1 cellular context compared by ENCODE assay signal in genomic region chr5:90434116-90434714, GRCh38.
TF ChIP-seq lines count a peak whose summit lies in the region.

No MANE protein-coding gene starts in this region.

TF ChIP-seq in K562, 482 proteins besides CTCF, POLR2A, EP300 and RAD21 (continues in another document):
- TF ChIP-seq ZKSCAN3 (CRISPR knock-in tag; IDR thresholded peaks at IDR 0.05) (no peak), AFF4 (CRISPR knock-in tag; IDR thresholded peaks at IDR 0.05) (no peak), ILK (tag; IDR thresholded peaks at IDR 0.05; ENCODE audit: borderline replicate concordance, low read depth) (no peak), ZC3H11A (IDR thresholded peaks at IDR 0.05; ENCODE audit: low read depth, low read length) (no peak), E4F1 (CRISPR knock-in tag; IDR thresholded peaks at IDR 0.05; ENCODE audit: borderline replicate concordance) (no peak), ZNF57 (CRISPR knock-in tag; IDR thresholded peaks at IDR 0.05) (no peak), MBD1 (CRISPR knock-in tag; IDR thresholded peaks at IDR 0.05) (no peak), NFE2L1 (tag; IDR thresholded peaks at IDR 0.05; ENCODE audit: borderline replicate concordance, low read depth) (no peak), SMC3 (conservative IDR thresholded peaks at IDR 0.05; ENCODE audit: insufficient read depth, low read depth, low read length) (peak; percentile 53), RNF219 (CRISPR knock-in tag; IDR thresholded peaks at IDR 0.05) (no peak), TEAD4 (IDR thresholded peaks at IDR 0.05; ENCODE audit: low read length) (no peak), TEAD4 (CRISPR knock-in tag; IDR thresholded peaks at IDR 0.05; ENCODE audit: borderline replicate concordance) (no peak), NCOA1 (IDR thresholded peaks at IDR 0.05; ENCODE audit: low read depth) (no peak), ZNF699 (CRISPR knock-in tag; IDR thresholded peaks at IDR 0.05; ENCODE audit: insufficient replicate concordance) (no peak), STAT6 (CRISPR knock-in tag; IDR thresholded peaks at IDR 0.05) (no peak), MYC (IDR thresholded peaks at IDR 0.05; ENCODE audit: low read depth, low read length) (no peak), MYC (CRISPR knock-in tag; IDR thresholded peaks at IDR 0.05; ENCODE audit: borderline replicate concordance, low read depth) (no peak), COPS2 (conservative IDR thresholded peaks at IDR 0.05) (no peak), ZNF695 (CRISPR knock-in tag; IDR thresholded peaks at IDR 0.05) (no peak), PHTF2 (CRISPR knock-in tag; IDR thresholded peaks at IDR 0.05) (no peak), SPI1 (IDR thresholded peaks at IDR 0.05; ENCODE audit: borderline replicate concordance, low read depth, low read length) (no peak), MED1 (CRISPR knock-in tag; IDR thresholded peaks at IDR 0.05; ENCODE audit: borderline replicate concordance) (no peak), ATF3 (IDR thresholded peaks at IDR 0.05) (no peak), ATF3 (CRISPR knock-in tag; conservative IDR thresholded peaks at IDR 0.05) (no peak), ZNF280B (CRISPR knock-in tag; IDR thresholded peaks at IDR 0.05) (no peak), WHSC1 (IDR thresholded peaks at IDR 0.05; ENCODE audit: low read length) (no peak), RFX7 (CRISPR knock-in tag; IDR thresholded peaks at IDR 0.05) (no peak), USF2 (CRISPR knock-in tag; IDR thresholded peaks at IDR 0.05) (no peak), CBX3 (IDR thresholded peaks at IDR 0.05; ENCODE audit: borderline replicate concordance in 1 of 2, low read length in 2 of 2) (no peak), SNAPC5 (CRISPR knock-in tag; IDR thresholded peaks at IDR 0.05) (no peak), LEF1 (IDR thresholded peaks at IDR 0.05) (no peak), HOMEZ (CRISPR knock-in tag; IDR thresholded peaks at IDR 0.05) (no peak), KDM2B (CRISPR knock-in tag; IDR thresholded peaks at IDR 0.05) (no peak), EP400 (IDR thresholded peaks at IDR 0.05) (no peak), DEAF1 (CRISPR knock-in tag; IDR thresholded peaks at IDR 0.05) (peak; percentile 41; the same call in 1 of the 2 replicates), MCM5 (IDR thresholded peaks at IDR 0.05; ENCODE audit: low read depth) (no peak), ZNF24 (IDR thresholded peaks at IDR 0.05) (0 out of 2 replicates have a peak, but pooled peaks have one; percentile 21), PTRF (tag; IDR thresholded peaks at IDR 0.05) (no peak), CREBBP (IDR thresholded peaks at IDR 0.05; ENCODE audit: low read depth, low read length) (no peak), ZNF395 (CRISPR knock-in tag; IDR thresholded peaks at IDR 0.05) (no peak), L3MBTL2 (IDR thresholded peaks at IDR 0.05) (peak; percentile 15; the same call in 1 of the 2 replicates), PTTG1 (tag; IDR thresholded peaks at IDR 0.05; ENCODE audit: low read depth) (no peak)
